15 cellular contexts compared by ENCODE assay signal in the genomic region with DNA sequence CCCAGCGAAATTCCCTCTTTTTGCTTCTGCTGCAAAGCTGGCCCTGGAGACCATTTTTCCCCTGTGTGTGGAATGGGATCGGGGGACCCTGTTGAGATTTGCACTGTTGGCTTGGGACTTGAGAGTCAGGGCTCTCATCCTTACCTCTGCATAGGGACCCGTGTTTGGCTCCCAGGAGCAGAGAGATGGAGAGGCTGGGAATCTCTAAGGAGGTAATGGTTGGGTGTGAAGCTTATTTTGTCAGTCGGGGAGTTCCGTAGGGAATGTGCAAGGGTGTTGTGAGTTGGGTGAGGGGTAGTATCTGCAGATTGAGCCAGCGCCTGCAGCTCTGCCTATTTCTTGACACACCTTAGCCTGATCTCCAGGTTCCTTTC. TPM values are rescaled to one million over a fixed set of nuclear protein-coding genes. Genes with fewer than 3 reads are reported as not detected.
DNase-seq lines count a peak whose midpoint lies in the region; ATAC-seq and TF ChIP-seq lines count a peak whose summit lies in the region.
"Had no signal": no experiment of that assay in that cellular context is flagged by ENCODE, and none has a peak within 500 bp of the region (broad histone marks: within the 10 kb centered on the region; RNA-seq: fewer than 3 reads in every experiment).

No MANE protein-coding gene starts in this region.

- WGBS in lung, 2 donors, result 38 to 57% methylated on average over 6 of the region's 6 CpGs
- WGBS in testis, 2 donors, result 52 to 54% methylated on average over 6 of the region's 6 CpGs

- intact Hi-C loops in testis (cut with DNase I; ENCODE audit: low total_unique reads), result loop anchor here (5.0 to 10.0 kb wide), 2 partner anchors 173 to 179 kb away; no protein-coding TSS in a partner anchor

- H3K27me3 ChIP-seq in HUES6 (ENCODE audit: control insufficient read depth, insufficient read depth, low read length) (peaks cover 99% of the 10 kb centered on the region), brain microvascular endothelial cell (replicated peaks) (no peaks in the 10 kb centered on the region), lung (ENCODE audit: control insufficient read depth, insufficient read depth) (no peaks in the 10 kb centered on the region), testis (no peaks in the 10 kb centered on the region)

- ATAC-seq in lung (ENCODE audit: insufficient read depth, low FRiP score), result no peak
- ATAC-seq: stimulated activated memory B cell treated with anti-CD40 and anti-IgM and Interleukin-4, amounts not matched to agents 10 μg/mL and 1 μg/mL and 100 μg/mL, for 72 hours had no signal

- peak overlapping the region; percentile 81 for H3K9ac ChIP-seq in HUES6 (ENCODE audit: low read length)

- no peak for TF ChIP-seq POLR2A in testis (IDR thresholded peaks at IDR 0.05)

- H3K4me3 ChIP-seq in HUES6 (ENCODE audit: low read depth, low read length), result peak overlapping the region; percentile 69; the same call in 1 of the 2 replicates
- peak overlapping the region; percentile 86 for H3K4me3 ChIP-seq in brain microvascular endothelial cell (ENCODE audit: low read depth, low read length)
- peak overlapping the region; percentile 44 for H3K4me3 ChIP-seq in lung
- peak overlapping the region in 1 of 2 donors; percentile 64 for H3K4me3 ChIP-seq in testis

- peaks cover 13% of the 10 kb centered on the region; the same call in 1 of the 2 replicates for H3K36me3 ChIP-seq in HUES6 (ENCODE audit: control insufficient read depth, insufficient read depth, low read length)
- H3K36me3 ChIP-seq in brain microvascular endothelial cell (replicated peaks), result peaks cover 58% of the 10 kb centered on the region
- H3K36me3 ChIP-seq in lung (ENCODE audit: control insufficient read depth in 2 of 2, insufficient read depth in 2 of 2, low read length in 2 of 2), result peaks cover 2 to 10% of the 10 kb centered on the region in 2 donors
- H3K36me3 ChIP-seq in testis (ENCODE audit: low read depth, missing control alignments), result no peaks in the 10 kb centered on the region

- DNase-seq in brain microvascular endothelial cell (no peak), lung (ENCODE audit: low spot score) (no peak), testis (no peak), epidermal melanocyte (ENCODE audit: insufficient read length, low spot score) (no peak), NCI-H128 (lab: John Stamatoyannopoulos, UW; ENCODE audit: unreplicated experiment) (no peak), H4 (ENCODE audit: low spot score) (no peak)
- DNase-seq: activated CD8-positive, alpha-beta memory T cell treated with anti-CD3 and anti-CD28 coated beads, Interleukin-2, amount 50 U/mL, for 48 hours; effector memory CD4-positive, alpha-beta T cell; glutamatergic neuron; HCEC 1CT; NCI-H226; stimulated activated CD4-positive, alpha-beta T cell treated with anti-CD3 and anti-CD28 coated beads, Interleukin-4, amount 100 ng/mL, for 1 hour had no signal

- H3K27ac ChIP-seq in HUES6 (ENCODE audit: low read depth, low read length), result no peak overlapping the region
- H3K27ac ChIP-seq in brain microvascular endothelial cell, result peak overlapping the region; percentile 87
- peak overlapping the region; percentile 79 to 99 for H3K27ac ChIP-seq in lung (ENCODE audit: low read depth in 1 of 2, low read length in 1 of 2)
- H3K27ac ChIP-seq in testis, result peak overlapping the region; percentile 50 to 75
- H3K27ac ChIP-seq: C4-2B had no signal

- H3K4me1 ChIP-seq in HUES6 (ENCODE audit: control insufficient read depth, insufficient read depth, low read length) (peaks cover 19% of the 10 kb centered on the region), lung (ENCODE audit: control insufficient read depth in 2 of 2, insufficient read depth in 2 of 2, low read length in 2 of 2) (peaks cover 0 to 8% of the 10 kb centered on the region in 2 donors), testis (no peaks in the 10 kb centered on the region)

- TF ChIP-seq CTCF in brain microvascular endothelial cell (IDR thresholded peaks at IDR 0.05; ENCODE audit: low read depth, low read length, missing control alignments), result no peak
- TF ChIP-seq CTCF in lung (IDR thresholded peaks at IDR 0.05; ENCODE audit: control extremely low read depth, extremely low read depth), result no peak
- TF ChIP-seq CTCF in testis (IDR thresholded peaks at IDR 0.05), result no peak

- in situ Hi-C loops in brain microvascular endothelial cell (cut with HindIII; ENCODE audit: low pct_ligation_motif_present, low sequenced_read_pairs), result no loop called here

- no peaks in the 10 kb centered on the region for H3K9me3 ChIP-seq in HUES6 (ENCODE audit: control insufficient read depth, insufficient read depth, low read depth, low read length)
- peaks cover 0 to 1% of the 10 kb centered on the region in 2 donors for H3K9me3 ChIP-seq in lung (ENCODE audit: control insufficient read depth in 2 of 2, insufficient read depth in 1 of 2, low read length in 1 of 2)
- no peaks in the 10 kb centered on the region for H3K9me3 ChIP-seq in testis

RNA-seq across cellular contexts. Expression of a gene that starts 4.5 kb away (rescaled TPM):
- total RNA-seq in lung, result 10 to 100 TPM; 32.1 to 34.3 TPM
- 10 to 100 TPM; 11.3 to 11.5 TPM for polyA plus RNA-seq in lung
- total RNA-seq in testis, result 10 to 100 TPM; 50.5 to 54.6 TPM
- 13.8 TPM for polyA plus RNA-seq in testis (ENCODE audit: insufficient read depth, low read depth, low replicate concordance)
- total RNA-seq in H4 (2014; rRNA removed; shearing (Covaris generic)), result 6.5 and 7.5 TPM in 2 replicates
